Comparison of ENCODE assay signal across 1 cellular context in the genomic region with DNA sequence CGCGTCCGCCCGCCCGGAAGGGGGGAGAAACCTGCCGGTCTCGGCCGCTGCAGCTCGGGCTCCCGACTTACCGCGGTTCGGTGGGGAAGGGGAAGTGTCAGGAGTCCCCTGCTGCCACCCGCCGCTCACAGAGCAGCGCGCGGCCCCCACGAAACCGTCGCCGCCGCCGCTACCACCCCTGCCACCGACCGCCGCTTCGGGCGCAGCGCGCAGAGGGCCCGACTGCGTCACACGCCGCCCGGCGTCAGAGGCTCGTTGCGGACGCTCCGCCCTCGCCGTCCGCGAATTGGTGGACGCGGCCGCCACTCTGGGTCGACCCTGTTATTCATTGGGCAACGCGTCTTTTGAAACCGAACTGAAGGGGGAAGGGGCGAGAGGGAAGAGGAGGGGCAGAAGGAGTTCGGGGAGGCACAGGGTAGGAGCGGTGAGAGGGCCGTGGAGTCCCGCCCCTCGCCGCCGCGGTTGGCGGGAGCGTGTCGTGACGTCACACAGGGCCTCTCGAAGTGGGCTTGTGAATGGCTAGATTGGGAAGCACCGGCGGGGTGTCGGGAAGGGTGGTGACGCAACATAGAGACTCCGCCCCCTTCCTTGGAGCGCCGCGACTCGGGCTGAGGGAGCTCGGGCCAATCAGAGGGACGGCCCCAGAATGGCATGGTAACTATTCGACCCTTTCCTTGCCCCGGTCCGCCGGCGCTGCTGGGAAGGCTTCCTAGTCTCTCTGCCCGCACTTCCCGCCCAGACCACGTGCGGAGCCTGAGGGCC.
TF ChIP-seq lines count a peak whose summit lies in the region.

Gene NUP98, minus strand, starts transcription at position 226 of the 762 bp plus-strand sequence. CDS start 15,437 bp downstream, outside the sequence.

TF ChIP-seq in A549, 52 proteins besides CTCF, POLR2A, EP300 and RAD21 (continued from another document):
- TF ChIP-seq KDM5A (IDR thresholded peaks at IDR 0.05) (no peak), SREBF2 (IDR thresholded peaks at IDR 0.05) (no peak), MAFK (IDR thresholded peaks at IDR 0.05; ENCODE audit: partially characterized antibody) (no peak), FOSL2 (IDR thresholded peaks at IDR 0.05) (no peak), FOSL2 (CRISPR knock-in tag; IDR thresholded peaks at IDR 0.05) (peak; percentile 76), NPAS2 (CRISPR knock-in tag; IDR thresholded peaks at IDR 0.05; ENCODE audit: borderline replicate concordance) (no peak), HOXA7 (CRISPR knock-in tag; IDR thresholded peaks at IDR 0.05) (no peak), FOSB (CRISPR knock-in tag; IDR thresholded peaks at IDR 0.05) (no peak), GATA3 (IDR thresholded peaks at IDR 0.05; ENCODE audit: borderline replicate concordance) (0 out of 2 replicates have a peak, but pooled peaks have one; percentile 24), TP53 (CRISPR knock-in tag; IDR thresholded peaks at IDR 0.05) (no peak; the same call in 1 of the 2 replicates), RFX5 (IDR thresholded peaks at IDR 0.05) (peak; percentile 90), CEBPB (IDR thresholded peaks at IDR 0.05) (peak; percentile 62 to 92), MAZ (IDR thresholded peaks at IDR 0.05; ENCODE audit: borderline replicate concordance, low read depth, low read length) (no peak), ZC3H11A (IDR thresholded peaks at IDR 0.05) (no peak), RCOR1 (IDR thresholded peaks at IDR 0.05; ENCODE audit: low read depth, low read length) (no peak), FOXS1 (CRISPR knock-in tag; IDR thresholded peaks at IDR 0.05) (no peak; the same call in 1 of the 2 replicates), ESRRA (IDR thresholded peaks at IDR 0.05; ENCODE audit: borderline replicate concordance, low read length) (no peak), CHD4 (IDR thresholded peaks at IDR 0.05; ENCODE audit: borderline replicate concordance) (no peak), HOXB5 (CRISPR knock-in tag; IDR thresholded peaks at IDR 0.05) (peak; percentile 41), ZSCAN20 (CRISPR knock-in tag; IDR thresholded peaks at IDR 0.05) (no peak), ZNF302 (CRISPR knock-in tag; IDR thresholded peaks at IDR 0.05) (no peak), KDM1A (IDR thresholded peaks at IDR 0.05; ENCODE audit: low read depth) (no peak), HES2 (IDR thresholded peaks at IDR 0.05) (no peak), PHF8 (IDR thresholded peaks at IDR 0.05; ENCODE audit: borderline replicate concordance, low read depth) (peak; percentile 94), NFE2L2 (conservative IDR thresholded peaks at IDR 0.05; ENCODE audit: low read length) (no peak), CBX8 (IDR thresholded peaks at IDR 0.05) (no peak), CHD2 (IDR thresholded peaks at IDR 0.05; ENCODE audit: low read length, partially characterized antibody) (no peak)
- TF ChIP-seq, protein P1, sequence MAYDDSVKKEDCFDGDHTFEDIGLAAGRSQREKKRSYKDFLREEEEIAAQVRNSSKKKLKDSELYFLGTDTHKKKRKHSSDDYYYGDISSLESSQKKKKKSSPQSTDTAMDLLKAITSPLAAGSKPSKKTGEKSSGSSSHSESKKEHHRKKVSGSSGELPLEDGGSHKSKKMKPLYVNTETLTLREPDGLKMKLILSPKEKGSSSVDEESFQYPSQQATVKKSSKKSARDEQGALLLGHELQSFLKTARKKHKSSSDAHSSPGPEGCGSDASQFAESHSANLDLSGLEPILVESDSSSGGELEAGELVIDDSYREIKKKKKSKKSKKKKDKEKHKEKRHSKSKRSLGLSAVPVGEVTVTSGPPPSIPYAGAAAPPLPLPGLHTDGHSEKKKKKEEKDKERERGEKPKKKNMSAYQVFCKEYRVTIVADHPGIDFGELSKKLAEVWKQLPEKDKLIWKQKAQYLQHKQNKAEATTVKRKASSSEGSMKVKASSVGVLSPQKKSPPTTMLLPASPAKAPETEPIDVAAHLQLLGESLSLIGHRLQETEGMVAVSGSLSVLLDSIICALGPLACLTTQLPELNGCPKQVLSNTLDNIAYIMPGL (CRISPR knock-in tag; IDR thresholded peaks at IDR 0.05; ENCODE audit: borderline replicate concordance), result peak; percentile 53; the same call in 1 of the 2 replicates
- TF ChIP-seq, protein P2, sequence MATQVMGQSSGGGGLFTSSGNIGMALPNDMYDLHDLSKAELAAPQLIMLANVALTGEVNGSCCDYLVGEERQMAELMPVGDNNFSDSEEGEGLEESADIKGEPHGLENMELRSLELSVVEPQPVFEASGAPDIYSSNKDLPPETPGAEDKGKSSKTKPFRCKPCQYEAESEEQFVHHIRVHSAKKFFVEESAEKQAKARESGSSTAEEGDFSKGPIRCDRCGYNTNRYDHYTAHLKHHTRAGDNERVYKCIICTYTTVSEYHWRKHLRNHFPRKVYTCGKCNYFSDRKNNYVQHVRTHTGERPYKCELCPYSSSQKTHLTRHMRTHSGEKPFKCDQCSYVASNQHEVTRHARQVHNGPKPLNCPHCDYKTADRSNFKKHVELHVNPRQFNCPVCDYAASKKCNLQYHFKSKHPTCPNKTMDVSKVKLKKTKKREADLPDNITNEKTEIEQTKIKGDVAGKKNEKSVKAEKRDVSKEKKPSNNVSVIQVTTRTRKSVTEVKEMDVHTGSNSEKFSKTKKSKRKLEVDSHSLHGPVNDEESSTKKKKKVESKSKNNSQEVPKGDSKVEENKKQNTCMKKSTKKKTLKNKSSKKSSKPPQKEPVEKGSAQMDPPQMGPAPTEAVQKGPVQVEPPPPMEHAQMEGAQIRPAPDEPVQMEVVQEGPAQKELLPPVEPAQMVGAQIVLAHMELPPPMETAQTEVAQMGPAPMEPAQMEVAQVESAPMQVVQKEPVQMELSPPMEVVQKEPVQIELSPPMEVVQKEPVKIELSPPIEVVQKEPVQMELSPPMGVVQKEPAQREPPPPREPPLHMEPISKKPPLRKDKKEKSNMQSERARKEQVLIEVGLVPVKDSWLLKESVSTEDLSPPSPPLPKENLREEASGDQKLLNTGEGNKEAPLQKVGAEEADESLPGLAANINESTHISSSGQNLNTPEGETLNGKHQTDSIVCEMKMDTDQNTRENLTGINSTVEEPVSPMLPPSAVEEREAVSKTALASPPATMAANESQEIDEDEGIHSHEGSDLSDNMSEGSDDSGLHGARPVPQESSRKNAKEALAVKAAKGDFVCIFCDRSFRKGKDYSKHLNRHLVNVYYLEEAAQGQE (IDR thresholded peaks at IDR 0.05), result no peak
- TF ChIP-seq, protein P3, sequence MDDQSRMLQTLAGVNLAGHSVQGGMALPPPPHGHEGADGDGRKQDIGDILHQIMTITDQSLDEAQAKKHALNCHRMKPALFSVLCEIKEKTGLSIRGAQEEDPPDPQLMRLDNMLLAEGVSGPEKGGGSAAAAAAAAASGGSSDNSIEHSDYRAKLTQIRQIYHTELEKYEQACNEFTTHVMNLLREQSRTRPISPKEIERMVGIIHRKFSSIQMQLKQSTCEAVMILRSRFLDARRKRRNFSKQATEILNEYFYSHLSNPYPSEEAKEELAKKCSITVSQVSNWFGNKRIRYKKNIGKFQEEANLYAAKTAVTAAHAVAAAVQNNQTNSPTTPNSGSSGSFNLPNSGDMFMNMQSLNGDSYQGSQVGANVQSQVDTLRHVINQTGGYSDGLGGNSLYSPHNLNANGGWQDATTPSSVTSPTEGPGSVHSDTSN (IDR thresholded peaks at IDR 0.05), result peak; percentile 100
